8 cellular contexts compared by ENCODE assay signal in the genomic region with DNA sequence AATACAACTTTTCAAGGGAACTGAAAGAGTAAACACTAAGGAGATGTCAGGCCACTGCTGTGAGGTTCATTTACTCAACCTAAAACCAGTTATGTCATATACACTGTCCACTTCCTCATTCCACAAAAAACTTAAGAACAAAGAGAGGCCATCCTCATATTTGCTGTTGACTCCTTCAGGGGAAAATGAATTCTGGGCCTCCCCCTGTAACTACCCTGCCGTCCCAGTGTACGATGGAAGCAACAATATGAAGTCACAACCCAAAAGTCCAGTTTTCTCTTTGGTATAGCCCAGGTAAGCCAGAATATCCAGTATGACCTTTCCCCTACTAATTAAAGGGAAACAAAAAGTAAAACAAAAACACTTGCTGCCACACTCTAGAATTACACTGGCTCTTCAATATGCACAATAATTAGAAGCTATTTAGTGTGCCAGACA. TPM values are rescaled to one million over a fixed set of nuclear protein-coding genes. Genes with fewer than 3 reads are reported as not detected.
A peak's percentile ranks its signal among the peaks of the same experiment; 100 is the strongest.
DNase-seq lines count a peak whose midpoint lies in the region; ATAC-seq, FAIRE-seq and TF ChIP-seq lines count a peak whose summit lies in the region.

No MANE protein-coding gene starts in this region.

- ATAC-seq in GM19351 (IDR thresholded peaks at IDR 0.05; ENCODE audit: unreplicated experiment) (peak; percentile 99), HG03175 (IDR thresholded peaks at IDR 0.05; ENCODE audit: unreplicated experiment) (peak; percentile 93), lung (ENCODE audit: insufficient read depth, low FRiP score) (peak; percentile 58)
- ATAC-seq in activated T-helper 17 cell treated with anti-CD3 and anti-CD28 coated beads, Interleukin-2, amount 50 U/mL, for 72 hours (replicated peaks) = no peak

- no peak for FAIRE-seq in D721Med (lab: Jason Lieb, UNC)

- H3K27ac ChIP-seq in lung (ENCODE audit: low read depth in 1 of 2, low read length in 1 of 2) = peak overlapping the region in 1 of 2 donors; percentile 46

- no peaks in the 10 kb centered on the region for H3K9me3 Mint-ChIP-seq in activated T-helper 17 cell treated with anti-CD3 and anti-CD28 coated beads, Interleukin-2, amount 50 U/mL, for 72 hours

- H3K36me3 Mint-ChIP-seq in activated T-helper 17 cell treated with anti-CD3 and anti-CD28 coated beads, Interleukin-2, amount 50 U/mL, for 72 hours (ENCODE audit: low read depth) = peaks cover 73% of the 10 kb centered on the region

- peak overlapping the region; percentile 48 for H3K27ac Mint-ChIP-seq in activated T-helper 17 cell treated with anti-CD3 and anti-CD28 coated beads, Interleukin-2, amount 50 U/mL, for 72 hours

- no peaks in the 10 kb centered on the region for H3K27me3 ChIP-seq in lung (ENCODE audit: control insufficient read depth, insufficient read depth)

- no peak overlapping the region for H3K4me3 ChIP-seq in lung

- peaks cover 0 to 1% of the 10 kb centered on the region in 2 donors for H3K36me3 ChIP-seq in lung (ENCODE audit: control insufficient read depth in 2 of 2, insufficient read depth in 2 of 2, low read length in 2 of 2)

- no peaks in the 10 kb centered on the region for H3K27me3 Mint-ChIP-seq in activated T-helper 17 cell treated with anti-CD3 and anti-CD28 coated beads, Interleukin-2, amount 50 U/mL, for 72 hours

- peaks cover 5% of the 10 kb centered on the region for H3K4me1 Mint-ChIP-seq in activated T-helper 17 cell treated with anti-CD3 and anti-CD28 coated beads, Interleukin-2, amount 50 U/mL, for 72 hours

- no peaks in the 10 kb centered on the region for H3K9me3 ChIP-seq in lung (ENCODE audit: control insufficient read depth in 2 of 2, insufficient read depth in 1 of 2, low read length in 1 of 2)

- WGBS in lung, 2 donors = 52 to 64% methylated on average over 2 of the region's 2 CpGs

- H3K4me1 ChIP-seq in lung (ENCODE audit: control insufficient read depth in 2 of 2, insufficient read depth in 2 of 2, low read length in 2 of 2) = peaks cover 0 to 2% of the 10 kb centered on the region in 2 donors

- TF ChIP-seq CTCF in lung (IDR thresholded peaks at IDR 0.05; ENCODE audit: control extremely low read depth, extremely low read depth) = no peak
- TF ChIP-seq CTCF in D721Med (IDR thresholded peaks at IDR 0.05; ENCODE audit: insufficient read depth, missing control alignments) = no peak

- DNase-seq in AML-193 (lab: John Stamatoyannopoulos, UW) (peak; percentile 57 to 74), lung (ENCODE audit: low spot score) (no peak), DMS79 (lab: John Stamatoyannopoulos, UW) (no peak), inferior parietal cortex (ENCODE audit: extremely low spot score) (no peak), D721Med (ENCODE audit: insufficient read length, low spot score) (no peak)

- H3K4me3 Mint-ChIP-seq in activated T-helper 17 cell treated with anti-CD3 and anti-CD28 coated beads, Interleukin-2, amount 50 U/mL, for 72 hours = no peak overlapping the region

RNA-seq across cellular contexts. Expression of gene CEP152, which starts 16.2 kb away (rescaled TPM):
- 10 to 100 TPM; 26.7 to 34.0 TPM for total RNA-seq in activated T-helper 17 cell treated with anti-CD3 and anti-CD28 coated beads, Interleukin-2, amount 50 U/mL, for 72 hours
- 10 to 100 TPM in 1 of 2 donors, 1 to 10 TPM in 1; 4.5 to 15.4 TPM for total RNA-seq in lung
- polyA plus RNA-seq in lung = 1 to 10 TPM in 1 of 2 donors, under 1 TPM in 1; 0.86 to 1.4 TPM

Comparison
In these comparisons a context has a peak if more than half of its experiments do, and no peak if none do; other contexts are left out.
1. DNase-seq: peak in AML-193 (2 of 2); none in lung (single experiment), DMS79 (single experiment), inferior parietal cortex (single experiment) and D721Med (single experiment).